In the genomic region with DNA sequence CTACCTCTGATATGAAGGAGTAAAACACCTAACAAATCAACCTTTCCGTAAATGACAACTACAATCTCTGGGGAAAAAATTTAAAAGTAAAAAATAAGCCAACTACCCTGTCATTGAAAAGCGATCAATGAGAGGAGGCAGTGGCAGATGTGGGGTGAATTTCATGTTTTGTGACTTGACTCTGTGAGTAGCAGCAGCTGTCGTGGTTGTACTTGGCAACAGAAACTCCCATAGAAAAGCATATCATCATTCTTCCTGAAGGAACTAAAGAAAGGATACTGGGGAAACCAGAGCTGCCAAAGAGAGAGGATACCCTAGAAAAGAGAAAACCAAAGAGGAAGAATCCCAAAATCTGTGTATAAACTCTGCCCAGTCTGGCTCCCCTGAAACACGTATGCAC, we compare ENCODE assay signal across 8 cellular contexts.
"Had no signal": no experiment of that assay in that cellular context is flagged by ENCODE, and none has a peak within 500 bp of the region (broad histone marks: within the 10 kb centered on the region; RNA-seq: fewer than 3 reads in every experiment).

No MANE protein-coding gene starts in this region.

- H2AFZ ChIP-seq: GM23248 had no signal

- H3K4me3 ChIP-seq: GM23248, HAP-1, K562 had no signal

- H3K9ac ChIP-seq: GM23248 had no signal

- DNase-seq: GM23248, GOT3, H7, HFFc6, IMR-90 had no signal

- H3K4me1 ChIP-seq: HAP-1 had no signal

- H3K27ac ChIP-seq: GM23248, HL-60 had no signal

- H3K36me3 ChIP-seq: HAP-1 had no signal
